1 cellular context compared by ENCODE assay signal in genomic region chr7:45035909-45036308, GRCh38.
TF ChIP-seq lines count a peak whose summit lies in the region.

No MANE protein-coding gene starts in this region.

TF ChIP-seq in SK-N-SH, 30 proteins besides CTCF, POLR2A, EP300 and RAD21 (continued from another document):
- TF ChIP-seq PBX3 (IDR thresholded peaks at IDR 0.05) (no peak), YY1 (IDR thresholded peaks at IDR 0.05; ENCODE audit: low read depth) (no peak), EZH2phosphoT487 (IDR thresholded peaks at IDR 0.05; ENCODE audit: borderline replicate concordance, low read depth) (no peak), TCF12 (IDR thresholded peaks at IDR 0.05) (no peak), ELF1 (IDR thresholded peaks at IDR 0.05) (no peak), MXI1 (IDR thresholded peaks at IDR 0.05; ENCODE audit: low read depth, low read length) (no peak), RCOR1 (IDR thresholded peaks at IDR 0.05; ENCODE audit: low read length) (no peak), MEF2A (IDR thresholded peaks at IDR 0.05; ENCODE audit: borderline replicate concordance, low read depth) (no peak), RFX5 (IDR thresholded peaks at IDR 0.05; ENCODE audit: low read length) (no peak), CHD2 (IDR thresholded peaks at IDR 0.05; ENCODE audit: low read length, partially characterized antibody) (no peak), GABPA (IDR thresholded peaks at IDR 0.05; ENCODE audit: low read depth) (no peak), FOXJ3 (CRISPR knock-in tag; IDR thresholded peaks at IDR 0.05) (no peak), TAF1 (IDR thresholded peaks at IDR 0.05; ENCODE audit: borderline replicate concordance, low read depth, low read length) (no peak), SMC3 (IDR thresholded peaks at IDR 0.05; ENCODE audit: low read depth, low read length) (no peak)
